Comparison of ENCODE assay signal across 12 cellular contexts in the genomic region with DNA sequence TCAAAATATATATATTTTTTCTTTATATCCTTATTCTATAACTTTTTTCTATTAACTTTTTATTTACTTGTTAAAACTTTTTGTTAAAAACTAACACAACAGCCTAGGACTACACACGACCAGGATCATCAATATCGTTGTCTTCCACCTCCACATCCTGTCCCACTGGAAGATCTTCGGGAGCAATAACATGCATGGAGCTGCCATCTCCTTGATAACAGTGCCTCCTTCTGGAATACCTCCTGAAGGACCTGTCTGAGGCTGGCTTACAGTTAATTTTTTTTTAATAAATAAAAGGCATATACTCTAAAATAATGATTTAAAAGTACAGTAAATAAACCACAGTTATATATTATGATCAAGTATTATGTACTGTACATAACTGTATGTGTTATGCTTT. TPM values are rescaled to one million over a fixed set of nuclear protein-coding genes. Genes with fewer than 3 reads are reported as not detected.
DNase-seq lines count a peak whose midpoint lies in the region; ATAC-seq and TF ChIP-seq lines count a peak whose summit lies in the region.
"Had no signal": no experiment of that assay in that cellular context is flagged by ENCODE, and none has a peak within 500 bp of the region (broad histone marks: within the 10 kb centered on the region; RNA-seq: fewer than 3 reads in every experiment).

No MANE protein-coding gene starts in this region.

- no peaks in the 10 kb centered on the region for H3K9me3 ChIP-seq in OCI-LY7 (ENCODE audit: low read length)
- H3K9me3 ChIP-seq in gastrocnemius medialis, result no peaks in the 10 kb centered on the region
- H3K9me3 ChIP-seq: left lung, testis had no signal

- in situ Hi-C loops in gastrocnemius medialis (cut with MboI; ENCODE audit: low sequenced_read_pairs in 4 of 4), result no loop called here

- H3K4me3 ChIP-seq in OCI-LY7 (ENCODE audit: low read depth, low read length, poor library complexity, severe bottlenecking) (no peak overlapping the region), gastrocnemius medialis (no peak overlapping the region)
- H3K4me3 ChIP-seq: left lung, testis had no signal

- peak; percentile 54 for DNase-seq in NCI-H82 (lab: John Stamatoyannopoulos, UW)
- no peak for DNase-seq in NCI-H82 treated with DMSO at 0.1 percent for 48 hours (lab: John Stamatoyannopoulos, UW; ENCODE audit: unreplicated experiment)
- peak; percentile 15 for DNase-seq in OCI-LY7 (ENCODE audit: low spot score)
- DNase-seq in endothelial cell (ENCODE audit: low spot score), result peak; percentile 22
- DNase-seq in gastrocnemius medialis, result no peak
- DNase-seq in NCI-H1092 treated with DMSO at 0.1 percent for 48 hours (lab: John Stamatoyannopoulos, UW), result no peak
- DNase-seq in NAMALWA (ENCODE audit: low spot score), result no peak
- DNase-seq: activated CD8-positive, alpha-beta memory T cell treated with anti-CD3 and anti-CD28 coated beads, Interleukin-2, amount 50 U/mL, for 4 hours; left lung; Right ventricle myocardium superior; testis had no signal

- TF ChIP-seq POLR2A in gastrocnemius medialis (IDR thresholded peaks at IDR 0.05), result no peak

- POLR2A ChIA-PET in OCI-LY7 (lab: Charles Lee), result interaction anchor here (0.9 kb wide), 1 partner anchor 11 kb away, joined by 8 read pairs; no protein-coding TSS in a partner anchor

- BruUV-seq in OCI-LY7 (replicated peaks; lab: Mats Ljungman, UMichigan), result no TSS peak

- no peaks in the 10 kb centered on the region for H3K27me3 ChIP-seq in gastrocnemius medialis
- H3K27me3 ChIP-seq: left lung, testis had no signal

- intact Hi-C loops in OCI-LY7 (cut with micrococcal nuclease; ENCODE audit: unreplicated experiment), result no loop called here
- intact Hi-C loops in gastrocnemius medialis (cut with DNase I; ENCODE audit: low total_unique reads), result loop anchor here (1.0 to 5.0 kb wide), 3 partner anchors 52 to 215 kb away; partner anchors contain the start of gene NEK4

- H3K36me3 ChIP-seq in OCI-LY7 (ENCODE audit: insufficient read depth, low read length) (no peaks in the 10 kb centered on the region), gastrocnemius medialis (no peaks in the 10 kb centered on the region)
- H3K36me3 ChIP-seq: left lung had no signal

- no peaks in the 10 kb centered on the region for H3K9me2 ChIP-seq in OCI-LY7 (ENCODE audit: insufficient read depth, low read length)

- peaks cover 1% of the 10 kb centered on the region for H3K27me3 Mint-ChIP-seq in endothelial cell (ENCODE audit: unreplicated experiment)

- no peaks in the 10 kb centered on the region for H4K20me1 ChIP-seq in OCI-LY7 (ENCODE audit: insufficient read depth, low read length)

- CTCF ChIA-PET in OCI-LY7 (lab: Charles Lee; ENCODE audit: unreplicated experiment), result no interaction called here

- H3K4me1 ChIP-seq in OCI-LY7 (ENCODE audit: insufficient read depth, low read length, poor library complexity, severe bottlenecking), result peaks cover 22% of the 10 kb centered on the region
- peaks cover 6 to 26% of the 10 kb centered on the region in 2 donors for H3K4me1 ChIP-seq in gastrocnemius medialis
- H3K4me1 ChIP-seq: testis had no signal

- H3K79me2 ChIP-seq in OCI-LY7 (ENCODE audit: insufficient read depth, low read depth, low read length), result no peaks in the 10 kb centered on the region

- H3K27ac Mint-ChIP-seq in endothelial cell (ENCODE audit: unreplicated experiment), result no peak overlapping the region

- no peak overlapping the region for H3K4me2 ChIP-seq in OCI-LY7 (ENCODE audit: low read length)

- H3K4me1 Mint-ChIP-seq in endothelial cell (ENCODE audit: unreplicated experiment), result peaks cover 7% of the 10 kb centered on the region

- H2AFZ ChIP-seq in OCI-LY7 (ENCODE audit: low read length), result no peak overlapping the region

- H3K27ac ChIP-seq in OCI-LY7 (ENCODE audit: low read depth, low read length, poor library complexity, severe bottlenecking), result no peak overlapping the region
- no peak overlapping the region for H3K27ac ChIP-seq in gastrocnemius medialis
- H3K27ac ChIP-seq: left lung, testis had no signal

- ATAC-seq in gastrocnemius medialis (peak; percentile 58 to 71), GM21447 (IDR thresholded peaks at IDR 0.05; ENCODE audit: unreplicated experiment) (no peak)
- ATAC-seq: left lung had no signal

- peak; percentile 66 for TF ChIP-seq CTCF in OCI-LY7 (conservative IDR thresholded peaks at IDR 0.05; ENCODE audit: low read length)
- TF ChIP-seq CTCF in endothelial cell (IDR thresholded peaks at IDR 0.05; ENCODE audit: unreplicated experiment), result no peak
- peak in 3 of 5 experiments; percentile 37 to 47 (median 38) for TF ChIP-seq CTCF in gastrocnemius medialis (IDR thresholded peaks at IDR 0.05 in 4 of 5, conservative IDR thresholded peaks at IDR 0.05 in 1 of 5)

- H3K36me3 Mint-ChIP-seq in endothelial cell (ENCODE audit: low read depth, unreplicated experiment), result no peaks in the 10 kb centered on the region

- H3K4me3 Mint-ChIP-seq in endothelial cell (ENCODE audit: unreplicated experiment), result no peak overlapping the region

- no peaks in the 10 kb centered on the region for H3K9me3 Mint-ChIP-seq in endothelial cell (ENCODE audit: unreplicated experiment)

RNA-seq across cellular contexts. Expression of gene SFMBT1, which starts 58.9 kb away (rescaled TPM):
- 8.0 and 18.1 TPM in 2 replicates for total RNA-seq in OCI-LY7 (2014; rRNA removed; shearing (Covaris generic))
- 12.9 and 15.5 TPM in 2 replicates for total RNA-seq in OCI-LY7 (2022)
- 5.8 TPM for total RNA-seq in endothelial cell (ENCODE audit: unreplicated experiment)
- total RNA-seq in gastrocnemius medialis, result 10 to 100 TPM; 17.5 to 39.7 (median 29.8) TPM

Comparison
In these comparisons a context has a peak if more than half of its experiments do, and no peak if none do; other contexts are left out.
1. DNase-seq: peak in NCI-H82 (single experiment), OCI-LY7 (single experiment) and endothelial cell (single experiment); none in NCI-H82 treated with DMSO at 0.1 percent for 48 hours (single experiment), gastrocnemius medialis (0 of 2), NCI-H1092 treated with DMSO at 0.1 percent for 48 hours (single experiment) and NAMALWA (single experiment).